In the genomic region with DNA sequence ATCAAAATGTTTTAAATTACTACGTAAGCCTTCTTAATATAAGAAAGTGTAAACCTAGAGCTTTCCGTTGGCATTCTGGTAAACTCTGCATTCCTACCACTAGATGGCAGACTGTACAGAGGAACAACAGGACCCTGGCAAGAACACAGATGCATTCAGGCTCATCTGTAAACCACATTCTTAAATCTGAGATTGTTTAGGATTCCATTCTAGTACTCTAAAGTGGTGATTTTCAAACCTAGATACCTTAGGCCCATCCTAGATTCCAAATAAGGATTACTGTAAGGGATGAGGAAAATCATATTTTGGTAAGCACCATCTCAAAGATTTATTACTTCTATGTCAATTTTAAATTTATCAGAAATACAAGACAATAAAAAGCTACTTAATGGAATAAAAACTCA, we compare ENCODE assay signal across 8 cellular contexts. TPM values are rescaled to one million over a fixed set of nuclear protein-coding genes. Genes with fewer than 3 reads are reported as not detected.
DNase-seq lines count a peak whose midpoint lies in the region; ATAC-seq and TF ChIP-seq lines count a peak whose summit lies in the region.

No MANE protein-coding gene starts in this region.

- ATAC-seq in GM21717 (IDR thresholded peaks at IDR 0.05; ENCODE audit: unreplicated experiment) (peak; percentile 69), left cardiac atrium (peak; percentile 81 to 95)

- TF ChIP-seq EP300 in Ishikawa (IDR thresholded peaks at IDR 0.05; ENCODE audit: borderline replicate concordance): no peak

- peak; percentile 32 to 54 for DNase-seq in activated CD4-positive, alpha-beta T cell treated with anti-CD3 and anti-CD28 coated beads for 4 hours
- no peak for DNase-seq in activated CD4-positive, alpha-beta T cell treated with anti-CD3 and anti-CD28 coated beads for 1 hour
- DNase-seq in OCI-M2 (lab: John Stamatoyannopoulos, UW; ENCODE audit: unreplicated experiment) (peak; percentile 19), amniotic stem cell (lab: John Stamatoyannopoulos, UW) (peak; percentile 61), left cardiac atrium (peak; percentile 34), putamen (ENCODE audit: low spot score) (peak; percentile 86)

- intact Hi-C loops in left cardiac atrium (cut with DNase I): loop anchor here in 1 of 2 donors (5.0 kb wide), 1 partner anchor 150 kb away; no protein-coding TSS in a partner anchor

- peak; percentile 75 for TF ChIP-seq RAD21 in Ishikawa (IDR thresholded peaks at IDR 0.05; ENCODE audit: low read depth)

TF ChIP-seq in Ishikawa, 13 proteins besides CTCF, POLR2A, EP300 and RAD21:
- TF ChIP-seq TCF12 (IDR thresholded peaks at IDR 0.05; ENCODE audit: low read depth): no peak
- TF ChIP-seq NFIC (IDR thresholded peaks at IDR 0.05): 0 out of 2 replicates have a peak, but pooled peaks have one; percentile 12
- no peak for TF ChIP-seq TAF1 (IDR thresholded peaks at IDR 0.05; ENCODE audit: low read depth)
- TF ChIP-seq TEAD4 (IDR thresholded peaks at IDR 0.05): peak; percentile 99
- TF ChIP-seq CREB1 (IDR thresholded peaks at IDR 0.05; ENCODE audit: low read depth): no peak

RNA-seq across cellular contexts. Expression of a gene that starts 26.9 kb away (rescaled TPM):
- 100 to 1,000 TPM; 148 to 260 TPM for total RNA-seq in left cardiac atrium
